In genomic region chr9:79847074-79847473, GRCh38 we compare ENCODE assay signal across 35 cellular contexts.
"Had no signal": no experiment of that assay in that cellular context is flagged by ENCODE, and none has a peak within 500 bp of the region (broad histone marks: within the 10 kb centered on the region; RNA-seq: fewer than 3 reads in every experiment).

No MANE protein-coding gene starts in this region.

- H3K4me3 ChIP-seq: MG63 had no signal

- DNase-seq: Karpas-422, Kasumi-1, MG63, MM.1S, MV-4-11, NCI-H1048, NCI-H1092, NCI-H1092 treated with DMSO at 0.1 percent for 48 hours, NCI-H1105, NCI-H1105 treated with DMSO at 0.1 percent for 48 hours, NCI-H1417, NCI-H1417 treated with DMSO at 0.1 percent for 48 hours, NCI-H1436, NCI-H1436 treated with DMSO at 0.1 percent for 48 hours, NCI-H146, NCI-H1694, NCI-H1694 treated with DMSO at 0.1 percent for 48 hours, NCI-H187, NCI-H187 treated with DMSO at 0.1 percent for 48 hours, NCI-H1930, NCI-H2029, NCI-H2029 treated with DMSO at 0.1 percent for 48 hours, NCI-H2081, NCI-H2081 treated with DMSO at 0.1 percent for 48 hours, NCI-H2107, NCI-H2171, NCI-H2171 treated with DMSO at 0.1 percent for 48 hours, NCI-H2227 treated with DMSO at 0.1 percent for 48 hours, NCI-H226, NCI-H446, NCI-H446 treated with DMSO at 0.1 percent for 48 hours, NCI-H510A, NCI-H510A treated with DMSO at 0.1 percent for 48 hours, NCI-H524 had no signal

- H3K36me3 ChIP-seq: MG63 had no signal

- H3K27ac ChIP-seq: KMS-11 had no signal

- H3K9me3 ChIP-seq: MG63 had no signal
